ENCODE assay signal across 11 cellular contexts in the genomic region with DNA sequence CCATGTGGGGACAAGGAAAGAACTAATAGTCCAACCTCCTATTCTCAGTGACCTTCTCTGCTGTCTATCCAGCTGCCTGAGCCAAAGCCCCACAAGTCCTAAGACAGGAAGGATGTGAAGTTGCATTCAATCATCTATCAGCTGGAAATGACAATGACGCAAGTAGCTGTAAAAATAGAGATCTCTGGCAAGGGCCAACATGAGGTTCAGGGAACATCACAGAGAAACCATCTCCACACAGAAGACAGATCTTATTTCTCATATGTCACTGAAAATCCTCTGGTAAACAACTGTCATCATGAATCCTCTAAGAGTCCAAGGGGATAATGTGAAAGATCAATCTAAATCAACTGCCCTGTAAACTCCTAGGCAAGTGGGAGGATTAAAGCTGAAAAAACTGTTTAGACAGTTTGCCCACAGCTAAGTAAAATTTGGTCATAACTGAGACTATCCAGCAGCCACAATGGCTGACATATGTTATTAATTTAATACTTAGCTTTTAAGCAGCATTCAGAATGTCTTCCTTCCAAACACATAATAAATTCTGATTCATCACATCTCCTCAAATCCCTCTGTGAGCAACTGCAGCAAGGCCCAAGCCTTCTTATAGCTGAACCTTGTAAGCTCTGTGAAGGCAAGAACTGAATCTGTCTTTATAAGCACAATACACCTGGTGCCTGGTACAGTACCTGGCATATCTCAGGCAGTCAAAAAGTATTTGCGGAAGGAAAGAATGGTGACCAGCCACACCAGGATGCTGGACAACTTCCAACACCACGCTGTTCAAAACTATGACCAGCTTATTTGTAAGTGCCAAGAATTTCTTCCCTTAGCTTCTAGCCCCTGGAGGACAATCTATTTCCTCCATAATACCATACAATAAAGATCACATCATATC. TPM values are rescaled to one million over a fixed set of nuclear protein-coding genes. Genes with fewer than 3 reads are reported as not detected.
DNase-seq lines count a peak whose midpoint lies in the region; ATAC-seq, FAIRE-seq and TF ChIP-seq lines count a peak whose summit lies in the region.
"Had no signal": no experiment of that assay in that cellular context is flagged by ENCODE, and none has a peak within 500 bp of the region (broad histone marks: within the 10 kb centered on the region; RNA-seq: fewer than 3 reads in every experiment).

No MANE protein-coding gene starts in this region.

- TF ChIP-seq POLR2A in body of pancreas (IDR thresholded peaks at IDR 0.05) (no peak), GM18505 (IDR thresholded peaks at IDR 0.05; ENCODE audit: borderline replicate concordance, extremely low read depth, insufficient read depth, insufficient read length) (no peak)

- H3K36me3 ChIP-seq in body of pancreas (replicated peaks in 1 of 2; ENCODE audit: insufficient read depth in 1 of 2, low read depth in 2 of 2) (no peaks in the 10 kb centered on the region), kidney (ENCODE audit: control insufficient read depth in 1 of 2, insufficient read depth in 2 of 2, low read length in 2 of 2) (no peaks in the 10 kb centered on the region), subcutaneous abdominal adipose tissue (ENCODE audit: control insufficient read depth in 5 of 5, insufficient read depth in 5 of 5, low read length in 5 of 5) (no peaks in the 10 kb centered on the region)

- H3K4me1 ChIP-seq in body of pancreas (peaks cover 14% of the 10 kb centered on the region), kidney (ENCODE audit: control insufficient read depth in 1 of 2, insufficient read depth in 1 of 2, low read depth in 1 of 2, low read length in 2 of 2) (peaks cover 3 to 9% of the 10 kb centered on the region in 2 donors), subcutaneous abdominal adipose tissue (ENCODE audit: control insufficient read depth in 5 of 5, insufficient read depth in 5 of 5, low read length in 5 of 5) (peaks cover 2 to 44% (median 34%) of the 10 kb centered on the region in 5 donors)

- H3K4me3 ChIP-seq in body of pancreas (no peak overlapping the region), kidney (ENCODE audit: low read length in 2 of 2) (no peak overlapping the region), subcutaneous abdominal adipose tissue (ENCODE audit: low read depth in 1 of 5, low read length in 5 of 5) (no peak overlapping the region)

- peak; percentile 56 for FAIRE-seq in kidney (lab: Jason Lieb, UNC)
- FAIRE-seq: H54 had no signal

- H3K27me3 ChIP-seq in body of pancreas: no peaks in the 10 kb centered on the region
- H3K27me3 ChIP-seq in subcutaneous abdominal adipose tissue (ENCODE audit: control insufficient read depth in 5 of 5, insufficient read depth in 4 of 5, low read length in 5 of 5): no peaks in the 10 kb centered on the region

- intact Hi-C loops in body of pancreas (cut with DNase I): no loop called here
- intact Hi-C loops in kidney (cut with DNase I): no loop called here

- H3K27ac ChIP-seq in body of pancreas (peak overlapping the region; percentile 1 to 64 (median 46)), kidney (ENCODE audit: low read depth in 2 of 2, low read length in 2 of 2) (peak overlapping the region; percentile 46 to 71), subcutaneous abdominal adipose tissue (ENCODE audit: low read depth, low read length) (peak overlapping the region; percentile 80)

- H3K9me3 ChIP-seq in body of pancreas (no peaks in the 10 kb centered on the region), kidney (ENCODE audit: control insufficient read depth in 1 of 2, low read length in 2 of 2) (no peaks in the 10 kb centered on the region), subcutaneous abdominal adipose tissue (ENCODE audit: control insufficient read depth in 5 of 5, low read length in 5 of 5) (no peaks in the 10 kb centered on the region)

- no peak for TF ChIP-seq CTCF in body of pancreas (IDR thresholded peaks at IDR 0.05)
- no peak for TF ChIP-seq CTCF in kidney (IDR thresholded peaks at IDR 0.05; ENCODE audit: borderline replicate concordance, extremely low read depth, insufficient read depth)

- DNase-seq in M059J (ENCODE audit: low read depth) (peak; percentile 36), body of pancreas (peak; percentile 43 to 62 (median 56)), kidney (no peak), KG1 (lab: John Stamatoyannopoulos, UW) (no peak)
- DNase-seq: naive thymus-derived CD4-positive, alpha-beta T cell; PC-3 had no signal

- WGBS in body of pancreas, 2 donors: 52 to 62% methylated on average over 3 of the region's 3 CpGs

- ATAC-seq in body of pancreas (peak; percentile 63), HG03095 (IDR thresholded peaks at IDR 0.05; ENCODE audit: unreplicated experiment) (no peak), HG03135 (IDR thresholded peaks at IDR 0.05; ENCODE audit: unreplicated experiment) (no peak), GM18505 (IDR thresholded peaks at IDR 0.05; ENCODE audit: unreplicated experiment) (no peak)
- ATAC-seq: naive thymus-derived CD4-positive, alpha-beta T cell; PC-3 had no signal

- peak overlapping the region in 1 of 2 donors; percentile 28 for H3K9ac ChIP-seq in kidney (ENCODE audit: low read length in 2 of 2)
- H3K9ac ChIP-seq in subcutaneous abdominal adipose tissue (ENCODE audit: low read length in 5 of 5): no peak overlapping the region

RNA-seq across cellular contexts. Expression of a gene that starts 52.0 kb away (rescaled TPM):
- 39.7 and 40.3 TPM in 2 replicates for total RNA-seq in M059J (2014; rRNA removed; shearing (Covaris generic))
- total RNA-seq in body of pancreas: 10 to 100 TPM; 25.9 to 60.3 TPM
- total RNA-seq in kidney: 27.8 TPM
- polyA plus RNA-seq in kidney (ENCODE audit: insufficient read depth, low read depth, low replicate concordance): 30.0 TPM

RNA-seq across cellular contexts. Expression of a gene that starts 53.2 kb away (rescaled TPM):
- total RNA-seq in M059J (2014; rRNA removed; shearing (Covaris generic)): 46.0 and 46.3 TPM in 2 replicates
- 10 to 100 TPM; 24.7 to 41.5 TPM for total RNA-seq in body of pancreas
- total RNA-seq in kidney: 35.5 TPM
- 11.7 TPM for polyA plus RNA-seq in kidney (ENCODE audit: insufficient read depth, low read depth, low replicate concordance)

RNA-seq across cellular contexts. Expression of a gene that starts 59.6 kb away (rescaled TPM):
- 4.9 and 7.9 TPM in 2 replicates for total RNA-seq in M059J (2014; rRNA removed; shearing (Covaris generic))
- 1 to 10 TPM in 1 of 2 donors, not detected in 1; 2.1 TPM for total RNA-seq in body of pancreas
- total RNA-seq in kidney: 2.6 TPM
- 1.5 TPM for polyA plus RNA-seq in kidney (ENCODE audit: insufficient read depth, low read depth, low replicate concordance)

RNA-seq across cellular contexts. Expression of a gene that starts 59.9 kb away (rescaled TPM):
- 26.7 and 28.3 TPM in 2 replicates for total RNA-seq in M059J (2014; rRNA removed; shearing (Covaris generic))
- 10 to 100 TPM in 1 of 2 donors, 1 to 10 TPM in 1; 7.8 to 31.6 TPM for total RNA-seq in body of pancreas
- 29.5 TPM for total RNA-seq in kidney
- 93.7 TPM for polyA plus RNA-seq in kidney (ENCODE audit: insufficient read depth, low read depth, low replicate concordance)

Comparison
In these comparisons a context has a peak if more than half of its experiments do, and no peak if none do; other contexts are left out.
1. DNase-seq: peak in M059J (single experiment) and body of pancreas (4 of 4); none in kidney (single experiment) and KG1 (single experiment).
2. Peak in every context shown above with its lines, with median percentiles within 50 percentile points of each other: H3K27ac ChIP-seq.